8 cellular contexts compared by ENCODE assay signal in the genomic region with DNA sequence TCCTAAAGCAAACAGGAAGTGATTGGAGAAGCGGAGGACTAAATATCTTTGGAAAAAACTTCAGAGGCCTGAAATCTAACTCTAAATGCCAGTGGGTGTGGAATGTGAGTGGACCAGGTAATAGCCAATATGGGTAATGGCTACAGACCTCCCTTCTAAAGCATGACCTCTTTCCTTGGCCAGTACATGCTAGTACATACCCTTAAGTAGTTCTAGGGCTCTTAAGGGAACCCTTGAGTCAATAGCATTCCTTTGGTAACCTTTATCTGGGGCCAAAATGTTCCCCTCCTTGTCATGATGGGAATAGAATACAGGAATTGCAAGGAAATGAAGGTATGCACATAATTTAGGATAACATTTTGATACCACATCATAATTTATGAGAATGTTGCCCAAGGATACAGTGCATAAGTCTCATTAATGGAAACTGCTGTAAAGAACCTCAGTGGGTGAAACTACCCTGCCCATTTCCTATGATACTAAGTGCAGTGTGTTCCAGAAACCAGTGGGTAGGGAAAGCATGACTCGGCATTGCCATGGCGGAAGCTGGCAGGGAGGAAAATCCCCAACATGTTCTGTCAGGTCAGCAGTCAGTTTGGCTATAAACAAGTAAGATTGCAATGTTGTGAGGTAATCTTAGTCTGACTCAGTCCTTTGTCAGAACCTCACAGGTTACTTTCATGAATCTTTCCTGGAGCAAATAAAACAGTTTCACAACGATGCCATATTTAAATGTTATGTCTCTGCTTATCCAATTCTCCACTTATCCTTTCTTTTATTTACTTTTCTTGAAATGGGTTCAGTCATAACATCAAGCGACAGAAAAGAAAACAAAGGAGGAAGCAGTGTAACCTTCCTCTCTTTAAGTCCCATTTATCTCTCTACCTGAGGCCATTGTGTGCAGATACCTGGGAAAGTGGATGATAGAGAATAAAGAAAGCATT. TPM values are rescaled to one million over a fixed set of nuclear protein-coding genes. Genes with fewer than 3 reads are reported as not detected.
A peak's percentile ranks its signal among the peaks of the same experiment; 100 is the strongest.
DNase-seq lines count a peak whose midpoint lies in the region; ATAC-seq lines count a peak whose summit lies in the region.

No MANE protein-coding gene starts in this region.

- intact Hi-C loops in activated CD4-positive, alpha-beta memory T cell treated with anti-CD3 and anti-CD28 coated beads for 36 hours (cut with micrococcal nuclease) = loop anchor here (1.0 to 10.0 kb wide), 9 partner anchors 8 to 1098 kb away; no protein-coding TSS in a partner anchor

- POLR2A ChIA-PET in activated CD4-positive, alpha-beta memory T cell treated with anti-CD3 and anti-CD28 coated beads for 36 hours (lab: Charles Lee) = interaction anchor here (0.7 to 1.9 kb wide), 2 partner anchors 22 to 83 kb away, joined by 3 to 9 read pairs; no protein-coding TSS in a partner anchor
- POLR2A ChIA-PET in T-cell (lab: Charles Lee) = no interaction called here

- H3K27ac Mint-ChIP-seq in activated CD4-positive, alpha-beta memory T cell treated with anti-CD3 and anti-CD28 coated beads for 36 hours = peak overlapping the region; percentile 73
- H3K27ac Mint-ChIP-seq in T-cell = no peak overlapping the region

- H3K36me3 Mint-ChIP-seq in activated CD4-positive, alpha-beta memory T cell treated with anti-CD3 and anti-CD28 coated beads for 36 hours = no peaks in the 10 kb centered on the region
- no peaks in the 10 kb centered on the region for H3K36me3 Mint-ChIP-seq in T-cell

- DNase-seq in DMS53 treated with DMSO at 0.1 percent for 48 hours (lab: John Stamatoyannopoulos, UW; ENCODE audit: unreplicated experiment) (peak; percentile 65), glomerular visceral epithelial cell (ENCODE audit: extremely low spot score) (peak; percentile 93), foreskin melanocyte (no peak), T-cell (no peak)
- peak; percentile 91 for DNase-seq in activated CD4-positive, alpha-beta memory T cell treated with anti-CD3 and anti-CD28 coated beads for 36 hours
- DNase-seq in stimulated activated CD4-positive, alpha-beta T cell treated with anti-CD3 and anti-CD28 coated beads, Interleukin-15, amount 100 ng/mL, for 24 hours = peak; percentile 80

- peaks cover 35% of the 10 kb centered on the region for H3K4me1 Mint-ChIP-seq in activated CD4-positive, alpha-beta memory T cell treated with anti-CD3 and anti-CD28 coated beads for 36 hours (ENCODE audit: low read depth)
- H3K4me1 Mint-ChIP-seq in T-cell = peaks cover 0 to 16% (median 13%) of the 10 kb centered on the region in 3 donors

- no peaks in the 10 kb centered on the region for H3K9me3 Mint-ChIP-seq in activated CD4-positive, alpha-beta memory T cell treated with anti-CD3 and anti-CD28 coated beads for 36 hours
- no peaks in the 10 kb centered on the region for H3K9me3 Mint-ChIP-seq in T-cell

- H3K4me3 Mint-ChIP-seq in activated CD4-positive, alpha-beta memory T cell treated with anti-CD3 and anti-CD28 coated beads for 36 hours = no peak overlapping the region
- H3K4me3 Mint-ChIP-seq in T-cell = no peak overlapping the region

- H3K27me3 Mint-ChIP-seq in activated CD4-positive, alpha-beta memory T cell treated with anti-CD3 and anti-CD28 coated beads for 36 hours = peaks cover 5% of the 10 kb centered on the region
- no peaks in the 10 kb centered on the region for H3K27me3 Mint-ChIP-seq in T-cell

- ATAC-seq in GM21367 (IDR thresholded peaks at IDR 0.05; ENCODE audit: unreplicated experiment) (peak; percentile 68), HG03565 (IDR thresholded peaks at IDR 0.05; ENCODE audit: unreplicated experiment) (peak; percentile 82), T-cell (replicated peaks in 1 of 4) (no peak)

- CTCF ChIA-PET in activated CD4-positive, alpha-beta memory T cell treated with anti-CD3 and anti-CD28 coated beads for 36 hours (lab: Charles Lee) = no interaction called here
- CTCF ChIA-PET in T-cell (lab: Charles Lee) = interaction anchor here in 1 of 2 donors (0.6 kb wide), 1 partner anchor 16 kb away, joined by 3 read pairs; no protein-coding TSS in a partner anchor

RNA-seq across cellular contexts. Expression of a gene that starts 23.5 kb away (rescaled TPM):
- 10 to 100 TPM; 12.7 to 13.0 TPM for total RNA-seq in activated CD4-positive, alpha-beta memory T cell treated with anti-CD3 and anti-CD28 coated beads for 36 hours
- 10 to 100 TPM; 16.3 to 35.8 (median 28.1) TPM for total RNA-seq in T-cell

Comparison
In these comparisons a context has a peak if more than half of its experiments do, and no peak if none do; other contexts are left out.
1. DNase-seq: peak in DMS53 treated with DMSO at 0.1 percent for 48 hours (single experiment), activated CD4-positive, alpha-beta memory T cell treated with anti-CD3 and anti-CD28 coated beads for 36 hours (single experiment), glomerular visceral epithelial cell (single experiment) and stimulated activated CD4-positive, alpha-beta T cell treated with anti-CD3 and anti-CD28 coated beads, Interleukin-15, amount 100 ng/mL, for 24 hours (single experiment); none in foreskin melanocyte (single experiment) and T-cell (0 of 34).
2. ATAC-seq: peak in GM21367 (single experiment) and HG03565 (single experiment); none in T-cell (0 of 4).